In the genomic region with DNA sequence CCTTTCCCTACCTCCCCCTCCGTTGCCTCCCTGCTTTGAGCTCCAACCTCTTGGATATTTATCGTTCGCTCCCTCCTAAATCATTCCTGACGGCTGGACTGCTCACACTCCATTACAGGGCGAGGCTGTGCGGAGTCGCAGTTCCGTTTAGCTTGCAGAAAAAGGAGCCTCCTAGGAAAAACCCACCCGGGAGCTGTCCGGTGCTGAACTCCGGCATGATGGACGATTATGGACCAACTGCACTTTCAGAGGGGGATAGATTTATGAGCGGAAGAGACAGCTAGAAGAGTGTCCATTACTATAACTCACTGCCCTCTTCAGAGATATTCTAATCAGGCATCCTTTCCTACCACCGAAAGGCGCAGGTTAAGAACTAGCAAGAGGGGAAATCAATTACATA, we compare ENCODE assay signal across 17 cellular contexts.
A peak's percentile ranks its signal among the peaks of the same experiment; 100 is the strongest.
DNase-seq lines count a peak whose midpoint lies in the region; ATAC-seq and TF ChIP-seq lines count a peak whose summit lies in the region.
"Had no signal": no experiment of that assay in that cellular context is flagged by ENCODE, and none has a peak within 500 bp of the region (broad histone marks: within the 10 kb centered on the region; RNA-seq: fewer than 3 reads in every experiment).

No MANE protein-coding gene starts in this region.

- peaks cover 36 to 51% of the 10 kb centered on the region in 2 donors for H3K27me3 Mint-ChIP-seq in T-cell

- CTCF ChIA-PET in RWPE1 (lab: Yijun Ruan, JAX), result no interaction called here
- CTCF ChIA-PET in T-cell (lab: Charles Lee), result no interaction called here

- no peaks in the 10 kb centered on the region for H3K4me1 ChIP-seq in breast epithelium
- H3K4me1 ChIP-seq: colonic mucosa, uterus had no signal

- no peaks in the 10 kb centered on the region for H3K36me3 ChIP-seq in breast epithelium
- H3K36me3 ChIP-seq: colonic mucosa, uterus had no signal

- H3K27ac ChIP-seq in breast epithelium (no peak overlapping the region), RWPE1 (no peak overlapping the region)
- H3K27ac ChIP-seq: colonic mucosa, uterus had no signal

- no peaks in the 10 kb centered on the region for H3K36me3 Mint-ChIP-seq in T-cell
- H3K36me3 Mint-ChIP-seq: activated naive CD8-positive, alpha-beta T cell treated with anti-CD3 and anti-CD28 coated beads, Interleukin-2, amount 10 ng/mL, durations not matched to agents 7 days and 5 days; immature natural killer cell; stimulated activated memory B cell treated with anti-CD40 and anti-IgM and Interleukin-4, amounts not matched to agents 10 μg/mL and 1 μg/mL and 100 μg/mL, for 72 hours had no signal

- POLR2A ChIA-PET in RWPE1 (lab: Yijun Ruan, JAX; ENCODE audit: low non-redundant PET), result no interaction called here
- POLR2A ChIA-PET in T-cell (lab: Charles Lee), result no interaction called here

- intact Hi-C loops in breast epithelium (cut with DNase I; ENCODE audit: low total_unique reads), result no loop called here

- H3K4me1 Mint-ChIP-seq in T-cell, result no peaks in the 10 kb centered on the region
- H3K4me1 Mint-ChIP-seq: activated naive CD8-positive, alpha-beta T cell treated with anti-CD3 and anti-CD28 coated beads, Interleukin-2, amount 10 ng/mL, durations not matched to agents 7 days and 5 days; immature natural killer cell had no signal

- TF ChIP-seq POLR2A in breast epithelium (IDR thresholded peaks at IDR 0.05), result no peak

- ATAC-seq in T-cell (replicated peaks in 1 of 4), result no peak
- ATAC-seq: stimulated activated memory B cell treated with anti-CD40 and anti-IgM and Interleukin-4, amounts not matched to agents 10 μg/mL and 1 μg/mL and 100 μg/mL, for 72 hours had no signal

- peaks cover 0 to 94% of the 10 kb centered on the region in 2 donors for H3K27me3 ChIP-seq in breast epithelium
- H3K27me3 ChIP-seq: colonic mucosa, uterus had no signal

- no peak overlapping the region for H3K27ac Mint-ChIP-seq in T-cell
- H3K27ac Mint-ChIP-seq: activated naive CD8-positive, alpha-beta T cell treated with anti-CD3 and anti-CD28 coated beads, Interleukin-2, amount 10 ng/mL, durations not matched to agents 7 days and 5 days; immature natural killer cell; stimulated activated memory B cell treated with anti-CD40 and anti-IgM and Interleukin-4, amounts not matched to agents 10 μg/mL and 1 μg/mL and 100 μg/mL, for 72 hours had no signal

- DNase-seq in T47D (ENCODE audit: low read depth in 1 of 2, low spot score in 1 of 2), result peak; percentile 56 to 61
- no peak for DNase-seq in breast epithelium (ENCODE audit: low spot score in 2 of 2)
- peak; percentile 27 for DNase-seq in RWPE1 (ENCODE audit: low spot score)
- DNase-seq in hepatic stellate cell (ENCODE audit: low spot score), result peak; percentile 26
- DNase-seq in stimulated activated CD8-positive, alpha-beta memory T cell treated with anti-CD3 and anti-CD28 coated beads, Interleukin-4, amount 100 ng/mL, for 48 hours, result peak; percentile 26
- DNase-seq in CD1c-positive myeloid dendritic cell (ENCODE audit: extremely low spot score), result no peak
- DNase-seq in T-cell, result no peak
- no peak for DNase-seq in G401 (ENCODE audit: low spot score)
- DNase-seq: activated naive CD8-positive, alpha-beta T cell treated with anti-CD3 and anti-CD28 coated beads, Interleukin-2, amount 10 ng/mL, durations not matched to agents 7 days and 5 days; colonic mucosa; DMS153; immature natural killer cell; NCI-H524; Right ventricle myocardium superior; stimulated activated CD4-positive, alpha-beta T cell treated with anti-CD3 and anti-CD28 coated beads, Interleukin-2, amount 100 ng/mL, for 24 hours; uterus had no signal

- no peaks in the 10 kb centered on the region for H3K9me3 Mint-ChIP-seq in T-cell
- H3K9me3 Mint-ChIP-seq: activated naive CD8-positive, alpha-beta T cell treated with anti-CD3 and anti-CD28 coated beads, Interleukin-2, amount 10 ng/mL, durations not matched to agents 7 days and 5 days; stimulated activated memory B cell treated with anti-CD40 and anti-IgM and Interleukin-4, amounts not matched to agents 10 μg/mL and 1 μg/mL and 100 μg/mL, for 72 hours had no signal

- no peak overlapping the region for H3K4me3 ChIP-seq in breast epithelium
- H3K4me3 ChIP-seq: colonic mucosa, uterus had no signal

- in situ Hi-C loops in T47D (cut with HindIII; ENCODE audit: low pct_unique_long_range_greater_than_20kb, low sequenced_read_pairs), result no loop called here
- in situ Hi-C loops in G401 (cut with HindIII; ENCODE audit: low sequenced_read_pairs), result no loop called here

- H3K9me3 ChIP-seq in breast epithelium, result no peaks in the 10 kb centered on the region
- H3K9me3 ChIP-seq: colonic mucosa, uterus had no signal

- H3K4me3 Mint-ChIP-seq in T-cell, result no peak overlapping the region
- H3K4me3 Mint-ChIP-seq: activated naive CD8-positive, alpha-beta T cell treated with anti-CD3 and anti-CD28 coated beads, Interleukin-2, amount 10 ng/mL, durations not matched to agents 7 days and 5 days; immature natural killer cell; stimulated activated memory B cell treated with anti-CD40 and anti-IgM and Interleukin-4, amounts not matched to agents 10 μg/mL and 1 μg/mL and 100 μg/mL, for 72 hours had no signal

- TF ChIP-seq CTCF in breast epithelium (IDR thresholded peaks at IDR 0.05) (no peak), RWPE1 (conservative IDR thresholded peaks at IDR 0.05; ENCODE audit: low read depth) (no peak)

Comparison
In these comparisons a context has a peak if more than half of its experiments do, and no peak if none do; other contexts are left out.
1. DNase-seq: peak in T47D (2 of 2), RWPE1 (single experiment), hepatic stellate cell (single experiment) and stimulated activated CD8-positive, alpha-beta memory T cell treated with anti-CD3 and anti-CD28 coated beads, Interleukin-4, amount 100 ng/mL, for 48 hours (single experiment); none in breast epithelium (0 of 2), CD1c-positive myeloid dendritic cell (single experiment), T-cell (0 of 34) and G401 (single experiment).